1 cellular context compared by ENCODE assay signal in genomic region chr22:24645408-24646230, GRCh38. TPM values are rescaled to one million over a fixed set of nuclear protein-coding genes. Genes with fewer than 3 reads are reported as not detected.
"Had no signal": no experiment of that assay in that cellular context is flagged by ENCODE, and none has a peak within 500 bp of the region (broad histone marks: within the 10 kb centered on the region; RNA-seq: fewer than 3 reads in every experiment).

No MANE protein-coding gene starts in this region.

RNA-seq across cellular contexts. Expression of gene LRRC75B, which starts 52.7 kb away (rescaled TPM):
- polyA plus RNA-seq: naive thymus-derived CD4-positive, alpha-beta T cell had no signal
